Comparison of ENCODE assay signal across 8 cellular contexts in the genomic region with DNA sequence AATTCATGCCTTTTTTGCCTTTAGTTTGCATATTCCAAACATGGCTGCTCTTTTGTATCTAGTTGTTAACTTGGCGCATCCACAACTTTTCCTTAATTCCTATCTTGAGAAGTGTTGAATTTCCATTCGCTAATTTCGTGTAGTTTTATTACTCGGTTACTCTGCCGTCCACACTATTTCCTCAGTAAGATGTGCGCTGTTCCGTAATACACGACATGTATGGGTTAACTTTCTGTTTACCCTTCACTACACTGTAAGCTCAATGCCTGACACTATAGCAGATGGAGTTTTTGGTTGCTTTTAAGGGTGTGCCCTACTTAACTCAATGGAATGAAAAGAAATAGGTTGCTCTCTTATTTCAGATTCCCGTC. TPM values are rescaled to one million over a fixed set of nuclear protein-coding genes. Genes with fewer than 3 reads are reported as not detected.
DNase-seq lines count a peak whose midpoint lies in the region; ATAC-seq and TF ChIP-seq lines count a peak whose summit lies in the region.

No MANE protein-coding gene starts in this region.

- TF ChIP-seq EP300 in neural cell (conservative IDR thresholded peaks at IDR 0.05; ENCODE audit: poor library complexity, severe bottlenecking), result no peak

- H3K9me3 ChIP-seq in NT2/D1 (ENCODE audit: insufficient read depth, low read length) (no peaks in the 10 kb centered on the region), neural cell (ENCODE audit: low read length) (no peaks in the 10 kb centered on the region)

- H4K20me1 ChIP-seq in neural cell (ENCODE audit: insufficient read depth), result no peaks in the 10 kb centered on the region

- DNase-seq in CD14-positive monocyte (ENCODE audit: low spot score), result no peak
- DNase-seq in NT2/D1 (ENCODE audit: low read depth, low spot score), result no peak
- no peak for DNase-seq in effector memory CD8-positive, alpha-beta T cell
- no peak for DNase-seq in G401 (ENCODE audit: low spot score)
- no peak for DNase-seq in SW480 (ENCODE audit: low spot score)
- no peak for DNase-seq in NCI-H748 treated with DMSO at 0.1 percent for 48 hours (lab: John Stamatoyannopoulos, UW)

- H3K79me2 ChIP-seq in neural cell (replicated peaks; ENCODE audit: insufficient read depth, low read length), result peaks cover 23% of the 10 kb centered on the region

- peaks cover 0 to 1% (median 0%) of the 10 kb centered on the region in 3 donors for H3K27me3 Mint-ChIP-seq in CD14-positive monocyte (ENCODE audit: low read depth in 3 of 3)
- H3K27me3 Mint-ChIP-seq in effector memory CD8-positive, alpha-beta T cell, result no peaks in the 10 kb centered on the region

- intact Hi-C loops in CD14-positive monocyte (cut with micrococcal nuclease), result no loop called here

- H3K27ac Mint-ChIP-seq in CD14-positive monocyte, result peak overlapping the region; percentile 25 to 98 (median 74)
- H3K27ac Mint-ChIP-seq in effector memory CD8-positive, alpha-beta T cell, result peak overlapping the region; percentile 93 to 97

- H3K4me1 Mint-ChIP-seq in CD14-positive monocyte, result peaks cover 19% of the 10 kb centered on the region
- H3K4me1 Mint-ChIP-seq in effector memory CD8-positive, alpha-beta T cell (ENCODE audit: low read depth in 2 of 2), result peaks cover 27 to 40% of the 10 kb centered on the region in 2 donors

- no peak for ATAC-seq in effector memory CD8-positive, alpha-beta T cell (replicated peaks)
- ATAC-seq in HG02759 (IDR thresholded peaks at IDR 0.05; ENCODE audit: unreplicated experiment), result no peak

- TF ChIP-seq RAD21 in neural cell (conservative IDR thresholded peaks at IDR 0.05), result no peak

- H3K4me2 ChIP-seq in neural cell (ENCODE audit: low read length), result peak overlapping the region; percentile 81

- H3K9me3 Mint-ChIP-seq in CD14-positive monocyte, result no peaks in the 10 kb centered on the region
- H3K9me3 Mint-ChIP-seq in effector memory CD8-positive, alpha-beta T cell, result no peaks in the 10 kb centered on the region

- H3K9ac ChIP-seq in NT2/D1 (ENCODE audit: insufficient read length, low read depth) (peak overlapping the region; percentile 97), neural cell (ENCODE audit: low read length) (peak overlapping the region; percentile 80)

- H3K36me3 Mint-ChIP-seq in CD14-positive monocyte, result peaks cover 33 to 47% of the 10 kb centered on the region in 2 donors
- peaks cover 69% of the 10 kb centered on the region for H3K36me3 Mint-ChIP-seq in effector memory CD8-positive, alpha-beta T cell (ENCODE audit: insufficient read depth)

- H3F3A ChIP-seq in neural cell (ENCODE audit: insufficient read depth, low read length, poor library complexity, severe bottlenecking), result no peaks in the 10 kb centered on the region

- H3K4me3 ChIP-seq in NT2/D1 (ENCODE audit: insufficient read length, low read depth) (peak overlapping the region; percentile 91), neural cell (ENCODE audit: low read length) (peak overlapping the region; percentile 87)

- H3K27ac ChIP-seq in neural cell (ENCODE audit: low read length), result peak overlapping the region; percentile 82

- H3K27me3 ChIP-seq in NT2/D1 (ENCODE audit: insufficient read depth, insufficient read length) (no peaks in the 10 kb centered on the region), neural cell (ENCODE audit: insufficient read depth, low read depth, low read length) (no peaks in the 10 kb centered on the region)

- H3K36me3 ChIP-seq in NT2/D1 (ENCODE audit: insufficient read depth, insufficient read length, low read length), result peaks cover 53% of the 10 kb centered on the region
- no peaks in the 10 kb centered on the region for H3K36me3 ChIP-seq in neural cell (ENCODE audit: insufficient read depth, low read length)

- H3K4me3 Mint-ChIP-seq in CD14-positive monocyte, result peak overlapping the region; percentile 96 to 99
- peak overlapping the region; percentile 81 to 89 for H3K4me3 Mint-ChIP-seq in effector memory CD8-positive, alpha-beta T cell

- in situ Hi-C loops in G401 (cut with HindIII; ENCODE audit: low sequenced_read_pairs), result no loop called here

- TF ChIP-seq CTCF in CD14-positive monocyte (IDR thresholded peaks at IDR 0.05) (no peak), neural cell (IDR thresholded peaks at IDR 0.05; ENCODE audit: poor library complexity, severe bottlenecking) (no peak)

- H3K9me2 ChIP-seq in neural cell (ENCODE audit: insufficient read depth, low read length), result no peaks in the 10 kb centered on the region

- peaks cover 14% of the 10 kb centered on the region for H3K4me1 ChIP-seq in NT2/D1 (ENCODE audit: insufficient read depth, insufficient read length)

- peak overlapping the region; percentile 40 for H2AFZ ChIP-seq in neural cell (ENCODE audit: low read depth, low read length)

TF ChIP-seq in neural cell, 6 proteins besides CTCF, POLR2A, EP300 and RAD21:
- TF ChIP-seq TAF1 (IDR thresholded peaks at IDR 0.05; ENCODE audit: low read depth) (no peak), EZH2 (IDR thresholded peaks at IDR 0.05; ENCODE audit: borderline replicate concordance, insufficient read depth, low read length, poor library complexity, severe bottlenecking) (no peak), MXI1 (conservative IDR thresholded peaks at IDR 0.05; ENCODE audit: poor library complexity, severe bottlenecking) (no peak), POLR2AphosphoS5 (IDR thresholded peaks at IDR 0.05) (no peak), SMC3 (conservative IDR thresholded peaks at IDR 0.05; ENCODE audit: poor library complexity) (no peak), REST (IDR thresholded peaks at IDR 0.05; ENCODE audit: borderline replicate concordance) (no peak)

RNA-seq across cellular contexts. Expression of gene RPSA, which starts 0.7 kb away (rescaled TPM):
- polyA plus RNA-seq in CD14-positive monocyte (100 to 1,000 TPM; 172 to 219 TPM), neural cell (1,510 and 1,629 TPM in 2 replicates)
- polyA minus RNA-seq in neural cell, result 796 and 802 TPM in 2 replicates
- 2,014 and 2,296 TPM in 2 replicates for total RNA-seq in G401 (2014; rRNA removed; shearing (Covaris generic))

RNA-seq across cellular contexts. Expression of gene SLC25A38, which starts 24.1 kb away (rescaled TPM):
- polyA plus RNA-seq in CD14-positive monocyte (1 to 10 TPM; 5.7 to 7.5 TPM), neural cell (32.5 and 41.4 TPM in 2 replicates)
- polyA minus RNA-seq in neural cell, result 18.3 and 20.0 TPM in 2 replicates
- 38.0 and 41.6 TPM in 2 replicates for total RNA-seq in G401 (2014; rRNA removed; shearing (Covaris generic))
